ENCODE assay signal across 14 cellular contexts in genomic region chr6:89679215-89680120, GRCh38.
"Had no signal": no experiment of that assay in that cellular context is flagged by ENCODE, and none has a peak within 500 bp of the region (broad histone marks: within the 10 kb centered on the region; RNA-seq: fewer than 3 reads in every experiment).

No MANE protein-coding gene starts in this region.

- H3K79me2 ChIP-seq: parathyroid adenoma had no signal

- H3K27ac Mint-ChIP-seq: stimulated activated naive B cell treated with anti-CD40 and anti-IgM and Interleukin-4, amounts not matched to agents 10 μg/mL and 1 μg/mL and 100 μg/mL, for 72 hours had no signal

- H3K27me3 ChIP-seq: dorsolateral prefrontal cortex, SJSA1, thyroid gland had no signal

- H3K4me3 ChIP-seq: dorsolateral prefrontal cortex, SJSA1, thyroid gland had no signal

- H3K4me1 Mint-ChIP-seq: naive B cell; stimulated activated naive B cell treated with anti-CD40 and anti-IgM and Interleukin-4, amounts not matched to agents 10 μg/mL and 1 μg/mL and 100 μg/mL, for 72 hours had no signal

- H3K9ac ChIP-seq: parathyroid adenoma had no signal

- H3K27ac ChIP-seq: parathyroid adenoma, SJSA1, thyroid gland had no signal

- H3K9me3 ChIP-seq: SJSA1, thyroid gland had no signal

- DNase-seq: activated CD4-positive, alpha-beta T cell treated with anti-CD3 and anti-CD28 coated beads, Interleukin-2, amount 50 U/mL, for 4 hours; activated CD4-positive, CD25-positive, alpha-beta regulatory T cell treated with anti-CD3 and anti-CD28 coated beads, Interleukin-2, amount 50 U/mL, for 72 hours; activated gamma-delta T cell treated with Interleukin-2 at 50 U/mL for 16 hours; activated T-cell treated with anti-CD3 and anti-CD28 coated beads, Interleukin-2, amount 50 U/mL, for 4 hours; dorsolateral prefrontal cortex; mammary epithelial cell; naive B cell; retina; stimulated activated CD4-positive, alpha-beta T cell treated with anti-CD3 and anti-CD28 coated beads, Interleukin-2, amount 100 ng/mL, for 48 hours; stimulated activated naive B cell treated with anti-CD40 and anti-IgM and Interleukin-4, amounts not matched to agents 10 μg/mL and 1 μg/mL and 100 μg/mL, for 72 hours; thyroid gland had no signal

- H3K27me3 Mint-ChIP-seq: naive B cell; stimulated activated naive B cell treated with anti-CD40 and anti-IgM and Interleukin-4, amounts not matched to agents 10 μg/mL and 1 μg/mL and 100 μg/mL, for 72 hours had no signal

- H3K4me1 ChIP-seq: parathyroid adenoma, SJSA1, thyroid gland had no signal

- H3K4me3 Mint-ChIP-seq: activated T-cell treated with anti-CD3 and anti-CD28 coated beads, Interleukin-2, amount 50 U/mL, for 4 hours; naive B cell; stimulated activated naive B cell treated with anti-CD40 and anti-IgM and Interleukin-4, amounts not matched to agents 10 μg/mL and 1 μg/mL and 100 μg/mL, for 72 hours had no signal

- H3K9me3 Mint-ChIP-seq: activated T-cell treated with anti-CD3 and anti-CD28 coated beads, Interleukin-2, amount 50 U/mL, for 4 hours; naive B cell; stimulated activated naive B cell treated with anti-CD40 and anti-IgM and Interleukin-4, amounts not matched to agents 10 μg/mL and 1 μg/mL and 100 μg/mL, for 72 hours had no signal

- ATAC-seq: activated T-cell treated with anti-CD3 and anti-CD28 coated beads, Interleukin-2, amount 50 U/mL, for 4 hours; esophagus mucosa; stimulated activated naive B cell treated with anti-CD40 and anti-IgM and Interleukin-4, amounts not matched to agents 10 μg/mL and 1 μg/mL and 100 μg/mL, for 72 hours had no signal
